Comparison of ENCODE assay signal across 9 cellular contexts in genomic region chr1:9589719-9590157, GRCh38. TPM values are rescaled to one million over a fixed set of nuclear protein-coding genes. Genes with fewer than 3 reads are reported as not detected.
DNase-seq lines count a peak whose midpoint lies in the region; ATAC-seq lines count a peak whose summit lies in the region.
"Had no signal": no experiment of that assay in that cellular context is flagged by ENCODE, and none has a peak within 500 bp of the region (broad histone marks: within the 10 kb centered on the region; RNA-seq: fewer than 3 reads in every experiment).

No MANE protein-coding gene starts in this region.

- no peaks in the 10 kb centered on the region for H3K27me3 Mint-ChIP-seq in activated naive CD4-positive, alpha-beta T cell treated with anti-CD3 and anti-CD28 coated beads, Interleukin-2, amount 50 U/mL, for 24 hours
- no peaks in the 10 kb centered on the region for H3K27me3 Mint-ChIP-seq in activated CD8-positive, alpha-beta T cell treated with anti-CD3 and anti-CD28 coated beads, Interleukin-2, amount 10 ng/mL, durations not matched to agents 7 days and 5 days (ENCODE audit: low read depth)

- DNase-seq in activated naive CD4-positive, alpha-beta T cell treated with anti-CD3 and anti-CD28 coated beads, Interleukin-2, amount 50 U/mL, for 16 hours: no peak
- no peak for DNase-seq in activated CD8-positive, alpha-beta T cell treated with anti-CD3 and anti-CD28 coated beads, Interleukin-2, amount 10 ng/mL, durations not matched to agents 7 days and 5 days
- DNase-seq in COR-L47 (lab: John Stamatoyannopoulos, UW) (no peak), NCI-H345 (lab: John Stamatoyannopoulos, UW) (no peak), NCI-H1694 (lab: John Stamatoyannopoulos, UW) (no peak)

- H3K4me3 Mint-ChIP-seq in activated naive CD4-positive, alpha-beta T cell treated with anti-CD3 and anti-CD28 coated beads, Interleukin-2, amount 50 U/mL, for 24 hours: peak overlapping the region; percentile 83
- H3K4me3 Mint-ChIP-seq in activated CD8-positive, alpha-beta T cell treated with anti-CD3 and anti-CD28 coated beads, Interleukin-2, amount 10 ng/mL, durations not matched to agents 7 days and 5 days: peak overlapping the region; percentile 84

- CTCF ChIA-PET in activated CD8-positive, alpha-beta T cell treated with anti-CD3 and anti-CD28 coated beads, Interleukin-2, amount 10 ng/mL, durations not matched to agents 7 days and 5 days (lab: Charles Lee): interaction anchor here (0.6 to 2.1 kb wide), 9 partner anchors 12 to 322 kb away, joined by 3 to 13 read pairs (median 3); no protein-coding TSS in a partner anchor

- POLR2A ChIA-PET in activated CD8-positive, alpha-beta T cell treated with anti-CD3 and anti-CD28 coated beads, Interleukin-2, amount 10 ng/mL, durations not matched to agents 7 days and 5 days (lab: Charles Lee): interaction anchor here (0.6 to 1.6 kb wide), 5 partner anchors 8 to 354 kb away, joined by 3 to 5 read pairs (median 3); partner anchors contain the start of genes LZIC and NMNAT1

- H3K9me3 ChIP-seq in iPS-18a (ENCODE audit: control insufficient read depth, low read depth, low read length) (no peaks in the 10 kb centered on the region), stomach smooth muscle (ENCODE audit: control insufficient read depth in 2 of 2, low read length in 2 of 2) (no peaks in the 10 kb centered on the region)

- H3K4me1 ChIP-seq in iPS-18a (ENCODE audit: control insufficient read depth, low read depth, low read length): peaks cover 30% of the 10 kb centered on the region
- peaks cover 35% of the 10 kb centered on the region for H3K4me1 ChIP-seq in stomach smooth muscle (ENCODE audit: control insufficient read depth, insufficient read depth, low read length)

- H3K9ac ChIP-seq in iPS-18a (ENCODE audit: low read length) (peak overlapping the region; percentile 70), stomach smooth muscle (ENCODE audit: low read length in 2 of 2) (peak overlapping the region; percentile 66 to 74)

- peak overlapping the region; percentile 85 for H3K4me3 ChIP-seq in iPS-18a (ENCODE audit: low read length)
- peak overlapping the region; percentile 70 to 78 for H3K4me3 ChIP-seq in stomach smooth muscle (ENCODE audit: low read length in 2 of 2)

- H3K27ac Mint-ChIP-seq in activated naive CD4-positive, alpha-beta T cell treated with anti-CD3 and anti-CD28 coated beads, Interleukin-2, amount 50 U/mL, for 24 hours: no peak overlapping the region
- peak overlapping the region; percentile 80 for H3K27ac Mint-ChIP-seq in activated CD8-positive, alpha-beta T cell treated with anti-CD3 and anti-CD28 coated beads, Interleukin-2, amount 10 ng/mL, durations not matched to agents 7 days and 5 days

- H3K27me3 ChIP-seq in iPS-18a (ENCODE audit: control insufficient read depth, insufficient read depth, low read length) (no peaks in the 10 kb centered on the region), stomach smooth muscle (ENCODE audit: control insufficient read depth in 1 of 2, insufficient read depth in 2 of 2, low read length in 2 of 2) (no peaks in the 10 kb centered on the region)

- H3K27ac ChIP-seq in iPS-18a (ENCODE audit: low read length) (no peak overlapping the region), stomach smooth muscle (ENCODE audit: low read length) (peak overlapping the region; percentile 46)
- H3K27ac ChIP-seq: epithelial cell of prostate had no signal

- peaks cover 24% of the 10 kb centered on the region for H3K4me1 Mint-ChIP-seq in activated naive CD4-positive, alpha-beta T cell treated with anti-CD3 and anti-CD28 coated beads, Interleukin-2, amount 50 U/mL, for 24 hours
- H3K4me1 Mint-ChIP-seq in activated CD8-positive, alpha-beta T cell treated with anti-CD3 and anti-CD28 coated beads, Interleukin-2, amount 10 ng/mL, durations not matched to agents 7 days and 5 days (ENCODE audit: low read depth): peaks cover 35% of the 10 kb centered on the region

- H3K36me3 ChIP-seq in iPS-18a (ENCODE audit: control insufficient read depth, low read depth, low read length) (no peaks in the 10 kb centered on the region), stomach smooth muscle (ENCODE audit: control insufficient read depth in 2 of 2, insufficient read depth in 2 of 2, low read length in 2 of 2) (no peaks in the 10 kb centered on the region)

- no peaks in the 10 kb centered on the region for H3K9me3 Mint-ChIP-seq in activated naive CD4-positive, alpha-beta T cell treated with anti-CD3 and anti-CD28 coated beads, Interleukin-2, amount 50 U/mL, for 24 hours
- no peaks in the 10 kb centered on the region for H3K9me3 Mint-ChIP-seq in activated CD8-positive, alpha-beta T cell treated with anti-CD3 and anti-CD28 coated beads, Interleukin-2, amount 10 ng/mL, durations not matched to agents 7 days and 5 days (ENCODE audit: insufficient read depth)

- H3K36me3 Mint-ChIP-seq in activated naive CD4-positive, alpha-beta T cell treated with anti-CD3 and anti-CD28 coated beads, Interleukin-2, amount 50 U/mL, for 24 hours: no peaks in the 10 kb centered on the region
- H3K36me3 Mint-ChIP-seq in activated CD8-positive, alpha-beta T cell treated with anti-CD3 and anti-CD28 coated beads, Interleukin-2, amount 10 ng/mL, durations not matched to agents 7 days and 5 days (ENCODE audit: low read depth): peaks cover 8% of the 10 kb centered on the region

- no peak for ATAC-seq in activated CD8-positive, alpha-beta T cell treated with anti-CD3 and anti-CD28 coated beads, Interleukin-2, amount 10 ng/mL, durations not matched to agents 7 days and 5 days

RNA-seq across cellular contexts. Expression of gene TMEM201, which starts 1.0 kb away (rescaled TPM):
- 10 to 100 TPM; 21.1 to 23.2 TPM for total RNA-seq in activated CD8-positive, alpha-beta T cell treated with anti-CD3 and anti-CD28 coated beads, Interleukin-2, amount 10 ng/mL, durations not matched to agents 7 days and 5 days

RNA-seq across cellular contexts. Expression of gene SLC25A33, which starts 50.5 kb away (rescaled TPM):
- total RNA-seq in activated CD8-positive, alpha-beta T cell treated with anti-CD3 and anti-CD28 coated beads, Interleukin-2, amount 10 ng/mL, durations not matched to agents 7 days and 5 days: 1 to 10 TPM; 4.1 to 4.4 TPM
